In the genomic region with DNA sequence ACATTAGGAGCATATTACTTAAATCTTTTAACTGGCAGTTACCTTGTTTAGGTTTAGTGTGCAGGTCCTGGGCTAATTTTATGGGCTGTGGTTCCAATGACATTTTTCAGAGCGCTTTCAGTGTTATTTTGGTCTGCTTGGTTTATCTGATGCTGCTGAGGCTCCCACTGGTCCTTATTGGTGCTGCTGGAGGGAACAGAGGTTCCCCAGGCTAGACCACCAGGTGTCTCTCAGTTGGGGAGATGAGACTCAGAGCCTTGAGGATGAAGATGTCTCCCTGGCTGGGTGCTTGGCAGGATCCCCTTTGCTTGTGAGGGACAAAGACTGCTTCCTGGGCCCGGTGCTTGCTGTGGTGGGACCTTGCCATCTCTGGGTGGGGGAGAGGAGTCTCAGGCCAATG, we compare ENCODE assay signal across 18 cellular contexts. TPM values are rescaled to one million over a fixed set of nuclear protein-coding genes. Genes with fewer than 3 reads are reported as not detected.
DNase-seq lines count a peak whose midpoint lies in the region; ATAC-seq and TF ChIP-seq lines count a peak whose summit lies in the region.
"Had no signal": no experiment of that assay in that cellular context is flagged by ENCODE, and none has a peak within 500 bp of the region (broad histone marks: within the 10 kb centered on the region; RNA-seq: fewer than 3 reads in every experiment).

No MANE protein-coding gene starts in this region.

- RAD21 ChIA-PET in HCT116 (lab: Charles Lee; ENCODE audit: low non-redundant PET in 1 of 2, low total read pairs in 2 of 2, uncharacterized antibody in 2 of 2, unreplicated experiment in 2 of 2) = no interaction called here

- H3K27me3 ChIP-seq in HCT116 (ENCODE audit: insufficient read depth, low read length) = no peaks in the 10 kb centered on the region

- H3K9me3 ChIP-seq in HCT116 (ENCODE audit: control insufficient read depth in 1 of 2, insufficient read depth in 1 of 2, low read depth in 1 of 2, low read length in 2 of 2) = no peaks in the 10 kb centered on the region
- no peaks in the 10 kb centered on the region for H3K9me3 ChIP-seq in T-helper 17 cell (ENCODE audit: control insufficient read depth, low read length, poor library complexity, severe bottlenecking)

- CTCF ChIA-PET in HCT116 (lab: Charles Lee) = no interaction called here

- H2AFZ ChIP-seq in HCT116 (ENCODE audit: low read depth, low read length, poor library complexity, severe bottlenecking) = no peak overlapping the region
- H2AFZ ChIP-seq: PC-9 had no signal

- peaks cover 2% of the 10 kb centered on the region for H3K4me1 Mint-ChIP-seq in T-helper 17 cell
- peaks cover 5% of the 10 kb centered on the region for H3K4me1 Mint-ChIP-seq in stimulated activated effector memory CD8-positive, alpha-beta T cell treated with anti-CD3 and anti-CD28 coated beads, Interleukin-12 subunit alpha, Interleukin-12 subunit beta, amount 100 ng/mL, for 72 hours

- no peak overlapping the region for H3K4me3 ChIP-seq in HCT116 (replicated peaks in 1 of 2; ENCODE audit: low read depth in 1 of 2, low read length in 2 of 2)
- H3K4me3 ChIP-seq: K562, PC-9, SK-N-MC had no signal

- no peaks in the 10 kb centered on the region for H3K4me1 ChIP-seq in HCT116 (ENCODE audit: control insufficient read depth in 1 of 2, insufficient read depth in 2 of 2, low read length in 2 of 2)

- H3K9me2 ChIP-seq in HCT116 (ENCODE audit: insufficient read depth) = no peaks in the 10 kb centered on the region

- POLR2A ChIA-PET in HCT116 (lab: Charles Lee) = no interaction called here

- peak overlapping the region; percentile 62 for H3K27ac Mint-ChIP-seq in T-helper 17 cell
- H3K27ac Mint-ChIP-seq in stimulated activated effector memory CD8-positive, alpha-beta T cell treated with anti-CD3 and anti-CD28 coated beads, Interleukin-12 subunit alpha, Interleukin-12 subunit beta, amount 100 ng/mL, for 72 hours = no peak overlapping the region

- H3K27ac ChIP-seq in HCT116 (ENCODE audit: low read depth, low read length) = no peak overlapping the region
- H3K27ac ChIP-seq: PC-9, SK-N-MC had no signal

- no peak overlapping the region for H3K4me3 Mint-ChIP-seq in T-helper 17 cell
- no peak overlapping the region for H3K4me3 Mint-ChIP-seq in stimulated activated effector memory CD8-positive, alpha-beta T cell treated with anti-CD3 and anti-CD28 coated beads, Interleukin-12 subunit alpha, Interleukin-12 subunit beta, amount 100 ng/mL, for 72 hours
- H3K4me3 Mint-ChIP-seq: CD4-positive, CD25-positive, alpha-beta regulatory T cell had no signal

- TF ChIP-seq CTCF in GM10266 (IDR thresholded peaks at IDR 0.05; ENCODE audit: control insufficient read depth, insufficient read depth, low read depth, missing control alignments) (peak; percentile 9), HCT116 (IDR thresholded peaks at IDR 0.05 in 2 of 3, conservative IDR thresholded peaks at IDR 0.05 in 1 of 3; ENCODE audit: borderline replicate concordance in 1 of 3, insufficient read depth in 1 of 3, low read depth in 2 of 3, low read length in 2 of 3) (no peak)

- peak; percentile 40 for ATAC-seq in HCT116
- no peak for ATAC-seq in T-helper 17 cell
- ATAC-seq in stimulated activated effector memory CD8-positive, alpha-beta T cell treated with anti-CD3 and anti-CD28 coated beads, Interleukin-12 subunit alpha, Interleukin-12 subunit beta, amount 100 ng/mL, for 72 hours = peak; percentile 34
- ATAC-seq in HG02763 (IDR thresholded peaks at IDR 0.05; ENCODE audit: unreplicated experiment) = no peak
- ATAC-seq: K562 had no signal

- no peaks in the 10 kb centered on the region for H3K36me3 Mint-ChIP-seq in T-helper 17 cell (ENCODE audit: low read depth)
- no peaks in the 10 kb centered on the region for H3K36me3 Mint-ChIP-seq in stimulated activated effector memory CD8-positive, alpha-beta T cell treated with anti-CD3 and anti-CD28 coated beads, Interleukin-12 subunit alpha, Interleukin-12 subunit beta, amount 100 ng/mL, for 72 hours

- intact Hi-C loops in HCT116 (cut with micrococcal nuclease) = no loop called here

- H3K9ac ChIP-seq in HCT116 (ENCODE audit: low read length) = no peak overlapping the region

- TF ChIP-seq POLR2A in HCT116 (IDR thresholded peaks at IDR 0.05; ENCODE audit: borderline replicate concordance, extremely low read depth, insufficient read depth, insufficient read length) = no peak

- no peaks in the 10 kb centered on the region for H3K27me3 Mint-ChIP-seq in T-helper 17 cell

- no peak overlapping the region for H3K4me2 ChIP-seq in HCT116 (ENCODE audit: low read length)
- H3K4me2 ChIP-seq: PC-9 had no signal

- H3K79me2 ChIP-seq in HCT116 (ENCODE audit: insufficient read depth, low read length) = no peaks in the 10 kb centered on the region

- DNase-seq in GM10266 (ENCODE audit: extremely low spot score) (no peak), HCT116 (ENCODE audit: low read depth, low spot score) (no peak), T-helper 17 cell (no peak), iPS-NIHi11 (ENCODE audit: low spot score) (no peak), NCI-H1930 (lab: John Stamatoyannopoulos, UW) (no peak)
- no peak for DNase-seq in stimulated activated effector memory CD8-positive, alpha-beta T cell treated with anti-CD3 and anti-CD28 coated beads, Interleukin-12 subunit alpha, Interleukin-12 subunit beta, amount 100 ng/mL, for 72 hours (ENCODE audit: low spot score in 2 of 2)
- DNase-seq: CD4-positive, CD25-positive, alpha-beta regulatory T cell; NCI-H1092 treated with DMSO at 0.1 percent for 48 hours; NCI-H2081 treated with DMSO at 0.1 percent for 48 hours; NCI-H2171 treated with DMSO at 0.1 percent for 48 hours; NCI-H524 treated with DMSO at 0.1 percent for 48 hours; PC-9; RPMI8226; SHP77 treated with DMSO at 0.1 percent for 48 hours; SW 1271 had no signal

- peaks cover 3% of the 10 kb centered on the region for H3K9me3 Mint-ChIP-seq in stimulated activated effector memory CD8-positive, alpha-beta T cell treated with anti-CD3 and anti-CD28 coated beads, Interleukin-12 subunit alpha, Interleukin-12 subunit beta, amount 100 ng/mL, for 72 hours

- no peaks in the 10 kb centered on the region for H3K36me3 ChIP-seq in HCT116 (ENCODE audit: control insufficient read depth in 1 of 2, insufficient read depth in 2 of 2, low read length in 2 of 2)

- TF ChIP-seq RAD21 in HCT116 (IDR thresholded peaks at IDR 0.05; ENCODE audit: low read depth) = no peak

- BruUV-seq in HCT116 (replicated peaks; lab: Mats Ljungman, UMichigan) = no TSS peak

- H4K20me1 ChIP-seq in HCT116 (ENCODE audit: insufficient read depth) = no peaks in the 10 kb centered on the region

TF ChIP-seq in HCT116, 20 proteins besides CTCF, POLR2A, EP300 and RAD21:
- TF ChIP-seq JUND (IDR thresholded peaks at IDR 0.05) = no peak
- TF ChIP-seq SP1 (IDR thresholded peaks at IDR 0.05; ENCODE audit: low read depth) = no peak
- no peak for TF ChIP-seq ZFX (IDR thresholded peaks at IDR 0.05)
- TF ChIP-seq SIN3A (IDR thresholded peaks at IDR 0.05; ENCODE audit: low read depth) = no peak
- no peak for TF ChIP-seq EGR1 (IDR thresholded peaks at IDR 0.05; ENCODE audit: low read depth)
- TF ChIP-seq, protein P1, sequence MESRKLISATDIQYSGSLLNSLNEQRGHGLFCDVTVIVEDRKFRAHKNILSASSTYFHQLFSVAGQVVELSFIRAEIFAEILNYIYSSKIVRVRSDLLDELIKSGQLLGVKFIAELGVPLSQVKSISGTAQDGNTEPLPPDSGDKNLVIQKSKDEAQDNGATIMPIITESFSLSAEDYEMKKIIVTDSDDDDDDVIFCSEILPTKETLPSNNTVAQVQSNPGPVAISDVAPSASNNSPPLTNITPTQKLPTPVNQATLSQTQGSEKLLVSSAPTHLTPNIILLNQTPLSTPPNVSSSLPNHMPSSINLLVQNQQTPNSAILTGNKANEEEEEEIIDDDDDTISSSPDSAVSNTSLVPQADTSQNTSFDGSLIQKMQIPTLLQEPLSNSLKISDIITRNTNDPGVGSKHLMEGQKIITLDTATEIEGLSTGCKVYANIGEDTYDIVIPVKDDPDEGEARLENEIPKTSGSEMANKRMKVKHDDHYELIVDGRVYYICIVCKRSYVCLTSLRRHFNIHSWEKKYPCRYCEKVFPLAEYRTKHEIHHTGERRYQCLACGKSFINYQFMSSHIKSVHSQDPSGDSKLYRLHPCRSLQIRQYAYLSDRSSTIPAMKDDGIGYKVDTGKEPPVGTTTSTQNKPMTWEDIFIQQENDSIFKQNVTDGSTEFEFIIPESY (IDR thresholded peaks at IDR 0.05; ENCODE audit: extremely low read depth, insufficient replicate concordance, low read length) = no peak
- no peak for TF ChIP-seq SRF (IDR thresholded peaks at IDR 0.05; ENCODE audit: low read depth)
- TF ChIP-seq, protein P2, sequence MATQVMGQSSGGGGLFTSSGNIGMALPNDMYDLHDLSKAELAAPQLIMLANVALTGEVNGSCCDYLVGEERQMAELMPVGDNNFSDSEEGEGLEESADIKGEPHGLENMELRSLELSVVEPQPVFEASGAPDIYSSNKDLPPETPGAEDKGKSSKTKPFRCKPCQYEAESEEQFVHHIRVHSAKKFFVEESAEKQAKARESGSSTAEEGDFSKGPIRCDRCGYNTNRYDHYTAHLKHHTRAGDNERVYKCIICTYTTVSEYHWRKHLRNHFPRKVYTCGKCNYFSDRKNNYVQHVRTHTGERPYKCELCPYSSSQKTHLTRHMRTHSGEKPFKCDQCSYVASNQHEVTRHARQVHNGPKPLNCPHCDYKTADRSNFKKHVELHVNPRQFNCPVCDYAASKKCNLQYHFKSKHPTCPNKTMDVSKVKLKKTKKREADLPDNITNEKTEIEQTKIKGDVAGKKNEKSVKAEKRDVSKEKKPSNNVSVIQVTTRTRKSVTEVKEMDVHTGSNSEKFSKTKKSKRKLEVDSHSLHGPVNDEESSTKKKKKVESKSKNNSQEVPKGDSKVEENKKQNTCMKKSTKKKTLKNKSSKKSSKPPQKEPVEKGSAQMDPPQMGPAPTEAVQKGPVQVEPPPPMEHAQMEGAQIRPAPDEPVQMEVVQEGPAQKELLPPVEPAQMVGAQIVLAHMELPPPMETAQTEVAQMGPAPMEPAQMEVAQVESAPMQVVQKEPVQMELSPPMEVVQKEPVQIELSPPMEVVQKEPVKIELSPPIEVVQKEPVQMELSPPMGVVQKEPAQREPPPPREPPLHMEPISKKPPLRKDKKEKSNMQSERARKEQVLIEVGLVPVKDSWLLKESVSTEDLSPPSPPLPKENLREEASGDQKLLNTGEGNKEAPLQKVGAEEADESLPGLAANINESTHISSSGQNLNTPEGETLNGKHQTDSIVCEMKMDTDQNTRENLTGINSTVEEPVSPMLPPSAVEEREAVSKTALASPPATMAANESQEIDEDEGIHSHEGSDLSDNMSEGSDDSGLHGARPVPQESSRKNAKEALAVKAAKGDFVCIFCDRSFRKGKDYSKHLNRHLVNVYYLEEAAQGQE (IDR thresholded peaks at IDR 0.05; ENCODE audit: low read depth) = no peak
- TF ChIP-seq CBX3 (IDR thresholded peaks at IDR 0.05; ENCODE audit: low read depth) = no peak
- TF ChIP-seq CEBPB (IDR thresholded peaks at IDR 0.05; ENCODE audit: low read depth) = no peak
- no peak for TF ChIP-seq EZH2phosphoT487 (IDR thresholded peaks at IDR 0.05; ENCODE audit: borderline replicate concordance)
- no peak for TF ChIP-seq FOSL1 (IDR thresholded peaks at IDR 0.05; ENCODE audit: low read depth)

RNA-seq across cellular contexts. Expression of gene TASOR, which starts 28.3 kb away (rescaled TPM):
- total RNA-seq in HCT116 (2021; ENCODE audit: unreplicated experiment) = 35.8 TPM
- 10.1 and 13.8 TPM in 2 replicates for polyA plus RNA-seq in HCT116 (2012)
- 10 to 100 TPM; 57.3 TPM for total RNA-seq in T-helper 17 cell

Comparison
In these comparisons a context has a peak if more than half of its experiments do, and no peak if none do; other contexts are left out.
1. ATAC-seq: peak in HCT116 (single experiment) and stimulated activated effector memory CD8-positive, alpha-beta T cell treated with anti-CD3 and anti-CD28 coated beads, Interleukin-12 subunit alpha, Interleukin-12 subunit beta, amount 100 ng/mL, for 72 hours (single experiment); none in T-helper 17 cell (single experiment) and HG02763 (single experiment).